8 cellular contexts compared by ENCODE assay signal in the genomic region with DNA sequence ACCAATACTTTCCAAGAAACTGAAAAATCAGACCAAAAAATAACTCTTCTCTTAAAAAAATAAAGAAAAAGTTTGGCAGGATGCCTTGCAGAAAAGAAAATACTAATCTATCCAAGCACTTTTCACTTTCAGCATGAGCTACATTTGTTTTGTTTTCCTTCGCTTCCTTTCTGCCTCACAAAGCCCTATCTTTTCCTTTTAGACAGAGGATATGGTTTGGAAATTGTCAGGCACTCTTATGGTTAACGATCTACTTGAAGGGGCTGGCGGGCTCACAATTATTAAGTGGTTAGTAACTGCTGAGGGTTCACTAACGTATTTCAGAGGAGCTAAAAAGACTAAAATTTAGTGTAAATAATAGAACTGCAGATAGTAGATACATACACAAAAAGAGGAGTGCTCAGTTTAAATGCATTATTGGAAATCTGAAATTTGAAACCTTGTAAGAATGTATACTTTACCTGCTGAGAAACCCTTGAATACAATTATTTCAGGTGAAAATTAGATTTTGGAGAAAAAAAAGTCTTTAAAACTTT. TPM values are rescaled to one million over a fixed set of nuclear protein-coding genes. Genes with fewer than 3 reads are reported as not detected.
DNase-seq lines count a peak whose midpoint lies in the region; ATAC-seq, FAIRE-seq and TF ChIP-seq lines count a peak whose summit lies in the region.

No MANE protein-coding gene starts in this region.

- H3K36me3 Mint-ChIP-seq in HFFc6 (ENCODE audit: low read depth): peaks cover 25% of the 10 kb centered on the region
- H3K36me3 Mint-ChIP-seq in WTC11: no peaks in the 10 kb centered on the region

- peaks cover 5% of the 10 kb centered on the region for H3K4me1 ChIP-seq in testis

- H3K27ac ChIP-seq in testis: peak overlapping the region; percentile 61 to 64

- no peaks in the 10 kb centered on the region for H3K36me3 ChIP-seq in testis (ENCODE audit: low read depth, missing control alignments)

- DNase-seq in AG08395 (ENCODE audit: low spot score) (peak; percentile 7), HFFc6 (peak; percentile 21), WTC11 (ENCODE audit: low spot score) (no peak), testis (no peak), D721Med (ENCODE audit: insufficient read length, low spot score) (no peak), GM10248 (ENCODE audit: extremely low spot score) (no peak)

- H3K27ac Mint-ChIP-seq in HFFc6: peak overlapping the region; percentile 98
- H3K27ac Mint-ChIP-seq in WTC11: peak overlapping the region; percentile 57; the same call in 1 of the 2 replicates

- peaks cover 28% of the 10 kb centered on the region for H3K4me1 Mint-ChIP-seq in HFFc6 (ENCODE audit: low read depth)
- peaks cover 22% of the 10 kb centered on the region for H3K4me1 Mint-ChIP-seq in WTC11

- no peaks in the 10 kb centered on the region for H3K9me3 ChIP-seq in testis

- TF ChIP-seq CTCF in HFFc6 (IDR thresholded peaks at IDR 0.05): no peak
- no peak for TF ChIP-seq CTCF in WTC11 (IDR thresholded peaks at IDR 0.05)
- no peak for TF ChIP-seq CTCF in testis (IDR thresholded peaks at IDR 0.05)
- no peak for TF ChIP-seq CTCF in D721Med (IDR thresholded peaks at IDR 0.05; ENCODE audit: insufficient read depth, missing control alignments)
- TF ChIP-seq CTCF in GM10248 (IDR thresholded peaks at IDR 0.05; ENCODE audit: control extremely low read depth, extremely low read depth, low read depth, missing control alignments): no peak

- intact Hi-C loops in testis (cut with DNase I; ENCODE audit: low total_unique reads): no loop called here

- no peak for FAIRE-seq in D721Med (lab: Jason Lieb, UNC)

- POLR2A ChIA-PET in WTC11 (lab: Charles Lee): interaction anchor here (1.0 kb wide), 1 partner anchor 309 kb away, joined by 3 read pairs; a partner anchor contains a TSS
- POLR2A ChIA-PET in GM10248 (lab: Yijun Ruan, JAX): interaction anchor here (0.8 kb wide), 1 partner anchor 67 kb away, joined by 3 read pairs; no protein-coding TSS in a partner anchor

- peak overlapping the region; percentile 96 for H3K4me3 Mint-ChIP-seq in HFFc6
- H3K4me3 Mint-ChIP-seq in WTC11: peak overlapping the region; percentile 93

- H3K4me3 ChIP-seq in iPS-11a (ENCODE audit: low read depth, low read length) (peak overlapping the region; percentile 46), testis (peak overlapping the region; percentile 70 to 79)

- no peak for TF ChIP-seq POLR2A in testis (IDR thresholded peaks at IDR 0.05)

- ATAC-seq in WTC11 (no peak), GM18873 (IDR thresholded peaks at IDR 0.05; ENCODE audit: low FRiP score, unreplicated experiment) (no peak)

- no peaks in the 10 kb centered on the region; the same call in 1 of the 2 replicates for H3K27me3 Mint-ChIP-seq in HFFc6 (ENCODE audit: insufficient read depth)
- H3K27me3 Mint-ChIP-seq in WTC11 (ENCODE audit: low read depth): peaks cover 26% of the 10 kb centered on the region

- H3K27me3 ChIP-seq in testis: no peaks in the 10 kb centered on the region

- WGBS in testis, 2 donors: 2 to 4% methylated on average over 4 of the region's 4 CpGs

- H3K9me3 Mint-ChIP-seq in HFFc6 (no peaks in the 10 kb centered on the region), WTC11 (no peaks in the 10 kb centered on the region)

- CTCF ChIA-PET in WTC11 (lab: Charles Lee): interaction anchor here (1.4 to 2.2 kb wide), 4 partner anchors 26 to 309 kb away, joined by 4 to 8 read pairs (median 6); a partner anchor contains a TSS
- CTCF ChIA-PET in GM10248 (lab: Yijun Ruan, JAX): interaction anchor here (1.0 to 1.3 kb wide), 4 partner anchors 16 to 227 kb away, joined by 3 read pairs; no protein-coding TSS in a partner anchor

TF ChIP-seq in WTC11, 78 proteins besides CTCF, POLR2A, EP300 and RAD21:
- no peak for TF ChIP-seq SOX15 (CRISPR knock-in tag; IDR thresholded peaks at IDR 0.05)
- no peak for TF ChIP-seq ZNF219 (CRISPR knock-in tag; IDR thresholded peaks at IDR 0.05; ENCODE audit: borderline replicate concordance)
- no peak for TF ChIP-seq TP53 (CRISPR knock-in tag; IDR thresholded peaks at IDR 0.05)
- TF ChIP-seq, protein P1, sequence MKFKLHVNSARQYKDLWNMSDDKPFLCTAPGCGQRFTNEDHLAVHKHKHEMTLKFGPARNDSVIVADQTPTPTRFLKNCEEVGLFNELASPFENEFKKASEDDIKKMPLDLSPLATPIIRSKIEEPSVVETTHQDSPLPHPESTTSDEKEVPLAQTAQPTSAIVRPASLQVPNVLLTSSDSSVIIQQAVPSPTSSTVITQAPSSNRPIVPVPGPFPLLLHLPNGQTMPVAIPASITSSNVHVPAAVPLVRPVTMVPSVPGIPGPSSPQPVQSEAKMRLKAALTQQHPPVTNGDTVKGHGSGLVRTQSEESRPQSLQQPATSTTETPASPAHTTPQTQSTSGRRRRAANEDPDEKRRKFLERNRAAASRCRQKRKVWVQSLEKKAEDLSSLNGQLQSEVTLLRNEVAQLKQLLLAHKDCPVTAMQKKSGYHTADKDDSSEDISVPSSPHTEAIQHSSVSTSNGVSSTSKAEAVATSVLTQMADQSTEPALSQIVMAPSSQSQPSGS (CRISPR knock-in tag; IDR thresholded peaks at IDR 0.05; ENCODE audit: borderline replicate concordance, low read depth): no peak
- no peak for TF ChIP-seq FOXP1 (CRISPR knock-in tag; IDR thresholded peaks at IDR 0.05; ENCODE audit: borderline replicate concordance)
- TF ChIP-seq, protein P2, sequence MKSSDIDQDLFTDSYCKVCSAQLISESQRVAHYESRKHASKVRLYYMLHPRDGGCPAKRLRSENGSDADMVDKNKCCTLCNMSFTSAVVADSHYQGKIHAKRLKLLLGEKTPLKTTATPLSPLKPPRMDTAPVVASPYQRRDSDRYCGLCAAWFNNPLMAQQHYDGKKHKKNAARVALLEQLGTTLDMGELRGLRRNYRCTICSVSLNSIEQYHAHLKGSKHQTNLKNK (CRISPR knock-in tag; IDR thresholded peaks at IDR 0.05): no peak
TF ChIP-seq in WTC11: peak in this region for 0.

RNA-seq across cellular contexts. Expression of a gene that starts 0.9 kb away (rescaled TPM):
- total RNA-seq in HFFc6 (2021; fragmentation: NEBNext Ultra II Directional; extraction: Animal tissue kit (Norgen Biotek cat#: 25700)): 10 to 100 TPM; 54.5 to 90.0 (median 58.9) TPM
- 43.9 to 47.2 TPM (median 44.4 TPM) in 3 replicates for total RNA-seq in WTC11 (2021)
- 10 to 100 TPM; 22.8 to 31.6 TPM for total RNA-seq in testis
- 21.1 TPM for polyA plus RNA-seq in testis (ENCODE audit: insufficient read depth, low read depth, low replicate concordance)

Comparison
In these comparisons a context has a peak if more than half of its experiments do, and no peak if none do; other contexts are left out.
1. DNase-seq: peak in AG08395 (single experiment) and HFFc6 (single experiment); none in WTC11 (single experiment), testis (single experiment), D721Med (single experiment) and GM10248 (single experiment).